21 cellular contexts compared by ENCODE assay signal in the genomic region with DNA sequence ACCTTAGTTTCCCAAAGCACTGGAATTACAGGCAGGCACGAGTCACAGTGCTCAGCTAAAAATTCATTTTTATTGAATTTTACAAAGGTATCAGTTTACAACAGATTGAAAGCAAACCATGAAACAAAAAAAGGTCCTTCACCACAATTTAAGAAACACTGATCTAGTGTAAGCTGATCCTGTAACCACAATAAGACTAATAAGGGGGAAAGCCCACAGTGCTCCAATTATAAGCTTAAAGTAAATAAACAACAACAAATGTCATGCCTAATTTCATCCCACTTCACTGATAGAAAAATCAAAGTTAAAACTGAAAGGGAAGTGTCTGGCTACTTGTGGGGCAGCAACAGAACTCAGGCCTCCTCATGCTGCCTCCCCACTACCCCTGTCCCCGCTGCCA. TPM values are rescaled to one million over a fixed set of nuclear protein-coding genes. Genes with fewer than 3 reads are reported as not detected.
DNase-seq lines count a peak whose midpoint lies in the region; TF ChIP-seq lines count a peak whose summit lies in the region.
"Had no signal": no experiment of that assay in that cellular context is flagged by ENCODE, and none has a peak within 500 bp of the region (broad histone marks: within the 10 kb centered on the region; RNA-seq: fewer than 3 reads in every experiment).

No MANE protein-coding gene starts in this region.

- H3K27ac ChIP-seq in Peyer's patch = no peak overlapping the region
- H3K27ac ChIP-seq: body of pancreas, PC-9 had no signal

- no peaks in the 10 kb centered on the region for H3K9me3 ChIP-seq in Peyer's patch
- H3K9me3 ChIP-seq: body of pancreas had no signal

- H3K36me3 ChIP-seq in Peyer's patch = no peaks in the 10 kb centered on the region

- no peak for TF ChIP-seq POLR2A in Peyer's patch (IDR thresholded peaks at IDR 0.05)

- no peaks in the 10 kb centered on the region for H3K27me3 ChIP-seq in Peyer's patch
- H3K27me3 ChIP-seq: body of pancreas had no signal

- TF ChIP-seq CTCF in foreskin fibroblast (IDR thresholded peaks at IDR 0.05; ENCODE audit: low read depth, low read length) (no peak), Peyer's patch (IDR thresholded peaks at IDR 0.05) (no peak)

- H3K4me3 ChIP-seq in foreskin fibroblast (ENCODE audit: low read depth in 1 of 2, low read length in 2 of 2) (no peak overlapping the region), Peyer's patch (no peak overlapping the region)
- H3K4me3 ChIP-seq: body of pancreas, GM23338, PC-9 had no signal

- no peaks in the 10 kb centered on the region for H3K4me1 ChIP-seq in Peyer's patch
- H3K4me1 ChIP-seq: body of pancreas had no signal

- peak; percentile 33 for DNase-seq in DMS 273 treated with DMSO at 0.1 percent for 48 hours (lab: John Stamatoyannopoulos, UW)
- DNase-seq in H4 (ENCODE audit: low spot score) = peak; percentile 11
- DNase-seq in NCI-H2171 (lab: John Stamatoyannopoulos, UW) = peak; percentile 10
- peak; percentile 6 to 15 for DNase-seq in foreskin fibroblast
- no peak for DNase-seq in Peyer's patch
- no peak for DNase-seq in activated CD4-positive, alpha-beta T cell treated with anti-CD3 and anti-CD28 coated beads for 4 hours
- DNase-seq in NAMALWA (ENCODE audit: low spot score) = no peak
- DNase-seq: activated CD4-positive, alpha-beta T cell treated with anti-CD3 and anti-CD28 coated beads for 48 hours; activated CD8-positive, alpha-beta memory T cell treated with anti-CD3 and anti-CD28 coated beads for 24 hours; activated gamma-delta T cell treated with Interleukin-2 at 50 U/mL for 16 hours; activated T-cell treated with anti-CD3 and anti-CD28 coated beads, Interleukin-2, amount 50 U/mL, for 1 hour; body of pancreas; dermis blood vessel endothelial cell; left ventricle myocardium superior; naive thymus-derived CD8-positive, alpha-beta T cell; NK-92 treated with Interleukin-12 subunit alpha and Interleukin-12 subunit beta, amount 100 ng/mL, for 24 hours; PC-9; SHP77; stimulated activated CD4-positive, alpha-beta T cell treated with anti-CD3 and anti-CD28 coated beads, Interleukin-15, amount 100 ng/mL, for 24 hours; stimulated activated naive CD4-positive, alpha-beta T cell treated with Interleukin-2 at 50 U/mL for 16 hours had no signal

RNA-seq across cellular contexts. Expression of gene ICA1L, which starts 49.2 kb away (rescaled TPM):
- total RNA-seq in H4 (2014; rRNA removed; shearing (Covaris generic)) = 4.1 and 5.7 TPM in 2 replicates
- 1 to 10 TPM; 2.5 to 6.3 (median 4.9) TPM for total RNA-seq in Peyer's patch
- total RNA-seq: PC-9 had no signal

Comparison
In these comparisons a context has a peak if more than half of its experiments do, and no peak if none do; other contexts are left out.
1. DNase-seq: peak in DMS 273 treated with DMSO at 0.1 percent for 48 hours (single experiment), H4 (single experiment), NCI-H2171 (single experiment) and foreskin fibroblast (2 of 2); none in Peyer's patch (0 of 3), activated CD4-positive, alpha-beta T cell treated with anti-CD3 and anti-CD28 coated beads for 4 hours (0 of 2) and NAMALWA (single experiment).